ENCODE assay signal across 8 cellular contexts in genomic region chr12:55955800-55956508, GRCh38. TPM values are rescaled to one million over a fixed set of nuclear protein-coding genes. Genes with fewer than 3 reads are reported as not detected.
DNase-seq lines count a peak whose midpoint lies in the region; ATAC-seq, FAIRE-seq and TF ChIP-seq lines count a peak whose summit lies in the region.

No MANE protein-coding gene starts in this region.

- peaks cover 18% of the 10 kb centered on the region for H3K4me1 ChIP-seq in hepatocyte (ENCODE audit: insufficient read depth)

- 81% methylated on average over 6 of the region's 6 CpGs for WGBS in hepatocyte (ENCODE audit: low lambda C conversion rate, missing lambda C conversion rate)

- H3K4me3 ChIP-seq in MG63 (no peak overlapping the region), hepatocyte (no peak overlapping the region)

- no peak for DNase-seq in D721Med (ENCODE audit: insufficient read length, low spot score)
- DNase-seq in MG63 = peak; percentile 66
- peak; percentile 27 for DNase-seq in activated T-cell treated with anti-CD3 and anti-CD28 coated beads for 48 hours (ENCODE audit: low read depth)
- peak; percentile 84 for DNase-seq in hepatocyte (ENCODE audit: low spot score)
- no peak for DNase-seq in cortex of kidney (lab: John Stamatoyannopoulos, UW)
- no peak for DNase-seq in anterior cingulate cortex (lab: John Stamatoyannopoulos, UW)

- no peak overlapping the region for H2AFZ ChIP-seq in hepatocyte

- 0 out of 2 replicates have a peak, but pooled peaks cover 3% of the 10 kb centered on the region for H3K27me3 ChIP-seq in MG63
- H3K27me3 ChIP-seq in hepatocyte = no peaks in the 10 kb centered on the region

- H3K9me2 ChIP-seq in hepatocyte (replicated peaks; ENCODE audit: insufficient read depth) = no peaks in the 10 kb centered on the region

- no peaks in the 10 kb centered on the region for H3K36me3 ChIP-seq in MG63
- no peaks in the 10 kb centered on the region for H3K36me3 ChIP-seq in hepatocyte (replicated peaks; ENCODE audit: insufficient read depth, low read depth)

- H3K9me3 ChIP-seq in MG63 = no peaks in the 10 kb centered on the region
- H3K9me3 ChIP-seq in hepatocyte (ENCODE audit: low read depth) = no peaks in the 10 kb centered on the region

- peak overlapping the region; percentile 38 for H3K27ac ChIP-seq in hepatocyte

- ATAC-seq in GM18511 (IDR thresholded peaks at IDR 0.05; ENCODE audit: unreplicated experiment) = no peak
- no peak for ATAC-seq in HG02852 (IDR thresholded peaks at IDR 0.05; ENCODE audit: unreplicated experiment)

- no peak for FAIRE-seq in D721Med (lab: Jason Lieb, UNC)

- no peaks in the 10 kb centered on the region for H3K79me2 ChIP-seq in hepatocyte

- no peaks in the 10 kb centered on the region for H4K20me1 ChIP-seq in hepatocyte (ENCODE audit: insufficient read depth, poor library complexity, severe bottlenecking)

- peak; percentile 20 for TF ChIP-seq CTCF in D721Med (IDR thresholded peaks at IDR 0.05; ENCODE audit: insufficient read depth, missing control alignments)
- peak; percentile 39 for TF ChIP-seq CTCF in hepatocyte (IDR thresholded peaks at IDR 0.05; ENCODE audit: poor library complexity)

- H3K4me2 ChIP-seq in hepatocyte = peak overlapping the region; percentile 12

RNA-seq across cellular contexts. Expression of gene PMEL, which starts 9.9 kb away (rescaled TPM):
- total RNA-seq in MG63 (2014; rRNA removed; shearing (Covaris generic); ENCODE audit: low replicate concordance) = 2.0 TPM in 1 of 2 replicates, not detected in the other
- total RNA-seq in hepatocyte = 8.6 and 15.3 TPM in 2 replicates
- polyA plus RNA-seq in hepatocyte = 27.9 and 34.2 TPM in 2 replicates

RNA-seq across cellular contexts. Expression of gene CDK2, which starts 10.7 kb away (rescaled TPM):
- 40.9 and 41.8 TPM in 2 replicates for total RNA-seq in MG63 (2014; rRNA removed; shearing (Covaris generic); ENCODE audit: low replicate concordance)
- total RNA-seq in hepatocyte = 26.6 and 31.1 TPM in 2 replicates
- 23.9 and 25.8 TPM in 2 replicates for polyA plus RNA-seq in hepatocyte

RNA-seq across cellular contexts. Expression of gene RAB5B, which starts 17.9 kb away (rescaled TPM):
- 16.5 and 18.6 TPM in 2 replicates for total RNA-seq in MG63 (2014; rRNA removed; shearing (Covaris generic); ENCODE audit: low replicate concordance)
- 79.1 and 93.4 TPM in 2 replicates for total RNA-seq in hepatocyte
- polyA plus RNA-seq in hepatocyte = 101 and 103 TPM in 2 replicates

RNA-seq across cellular contexts. Expression of gene DGKA, which starts 25.0 kb away (rescaled TPM):
- total RNA-seq in MG63 (2014; rRNA removed; shearing (Covaris generic); ENCODE audit: low replicate concordance) = 2.6 and 2.9 TPM in 2 replicates
- total RNA-seq in hepatocyte = 25.3 and 27.0 TPM in 2 replicates
- polyA plus RNA-seq in hepatocyte = 25.4 and 25.9 TPM in 2 replicates

RNA-seq across cellular contexts. Expression of gene PYM1, which starts 28.3 kb away (rescaled TPM):
- total RNA-seq in MG63 (2014; rRNA removed; shearing (Covaris generic); ENCODE audit: low replicate concordance) = 34.6 and 42.6 TPM in 2 replicates
- total RNA-seq in hepatocyte = 33.7 and 44.5 TPM in 2 replicates
- 39.9 and 51.1 TPM in 2 replicates for polyA plus RNA-seq in hepatocyte

Comparison
In these comparisons a context has a peak if more than half of its experiments do, and no peak if none do; other contexts are left out.
1. DNase-seq: peak in MG63 (single experiment), activated T-cell treated with anti-CD3 and anti-CD28 coated beads for 48 hours (single experiment) and hepatocyte (single experiment); none in D721Med (single experiment), cortex of kidney (single experiment) and anterior cingulate cortex (0 of 58).